ENCODE assay signal across 8 cellular contexts in the genomic region with DNA sequence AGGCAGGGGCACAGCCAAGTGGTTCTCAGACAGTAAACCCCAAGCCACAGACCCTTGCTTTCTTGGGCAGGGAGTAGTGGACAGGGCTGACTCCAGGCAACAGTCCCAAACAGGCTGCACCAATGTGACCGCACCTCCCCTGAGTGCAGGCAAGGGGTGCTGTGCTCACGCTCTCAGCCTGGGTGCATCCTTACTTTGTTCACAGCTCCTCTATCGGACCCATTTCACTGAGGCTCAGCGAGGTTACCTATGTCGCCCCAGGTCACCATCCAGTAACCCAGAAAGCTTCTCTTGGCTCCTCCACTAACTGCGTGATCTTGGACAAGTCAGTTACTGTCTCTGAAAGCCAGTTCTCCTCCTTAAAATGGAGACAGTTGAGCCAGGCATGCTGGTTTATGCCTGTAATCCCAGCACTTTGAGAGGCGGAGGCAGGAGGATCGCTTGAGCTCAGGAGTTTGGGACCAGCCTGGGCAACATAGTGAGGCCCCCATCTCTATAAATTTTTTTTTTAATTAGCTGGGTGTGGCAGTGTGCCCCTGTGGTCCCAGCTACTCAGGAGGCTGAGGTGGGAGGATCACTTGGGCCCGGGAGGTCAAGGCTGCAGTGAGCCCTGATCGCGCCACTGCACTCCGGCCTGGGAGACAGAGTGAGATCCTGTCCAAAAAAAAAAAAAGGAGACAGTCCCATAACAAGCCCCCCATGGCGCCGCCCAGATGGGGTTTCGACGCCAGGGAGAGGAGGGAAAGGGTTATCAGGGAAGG. TPM values are rescaled to one million over a fixed set of nuclear protein-coding genes. Genes with fewer than 3 reads are reported as not detected.
DNase-seq lines count a peak whose midpoint lies in the region; ATAC-seq and TF ChIP-seq lines count a peak whose summit lies in the region.

No MANE protein-coding gene starts in this region.

- H3K4me1 ChIP-seq in thoracic aorta (ENCODE audit: control insufficient read depth in 1 of 2, low read depth in 2 of 2) = peaks cover 10 to 18% of the 10 kb centered on the region in 2 donors

- peak; percentile 30 for DNase-seq in activated CD4-positive, alpha-beta T cell treated with anti-CD3 and anti-CD28 coated beads for 36 hours
- DNase-seq in activated CD4-positive, alpha-beta T cell treated with anti-CD3 and anti-CD28 coated beads, Interleukin-2, amount 50 U/mL, for 1 hour = no peak
- DNase-seq in activated naive CD8-positive, alpha-beta T cell treated with anti-CD3 and anti-CD28 coated beads, Interleukin-2, amount 10 ng/mL, durations not matched to agents 7 days and 5 days = no peak
- DNase-seq in kidney epithelial cell (ENCODE audit: low read depth) (no peak), thoracic aorta (ENCODE audit: low spot score) (no peak), HuH-7.5 (ENCODE audit: low spot score) (no peak)

- peak overlapping the region; percentile 78 for H3K4me3 Mint-ChIP-seq in activated CD4-positive, alpha-beta T cell treated with anti-CD3 and anti-CD28 coated beads for 36 hours
- peak overlapping the region; percentile 87 for H3K4me3 Mint-ChIP-seq in activated naive CD8-positive, alpha-beta T cell treated with anti-CD3 and anti-CD28 coated beads, Interleukin-2, amount 10 ng/mL, durations not matched to agents 7 days and 5 days

- no peak for ATAC-seq in activated CD4-positive, alpha-beta T cell treated with anti-CD3 and anti-CD28 coated beads for 36 hours
- ATAC-seq in activated naive CD8-positive, alpha-beta T cell treated with anti-CD3 and anti-CD28 coated beads, Interleukin-2, amount 10 ng/mL, durations not matched to agents 7 days and 5 days (ENCODE audit: low read depth) = no peak
- ATAC-seq in thoracic aorta (ENCODE audit: insufficient number of reproducible peaks, low FRiP score, low read depth) = no peak
- ATAC-seq in HG03135 (IDR thresholded peaks at IDR 0.05; ENCODE audit: unreplicated experiment) = no peak
- no peak for ATAC-seq in HG02642 (IDR thresholded peaks at IDR 0.05; ENCODE audit: poor library complexity, unreplicated experiment)

- H3K36me3 ChIP-seq in kidney epithelial cell (ENCODE audit: control insufficient read depth, insufficient read depth, low read length) (no peaks in the 10 kb centered on the region), thoracic aorta (peaks cover 6% of the 10 kb centered on the region)

- peaks cover 6% of the 10 kb centered on the region for H3K4me1 Mint-ChIP-seq in activated CD4-positive, alpha-beta T cell treated with anti-CD3 and anti-CD28 coated beads for 36 hours
- H3K4me1 Mint-ChIP-seq in activated naive CD8-positive, alpha-beta T cell treated with anti-CD3 and anti-CD28 coated beads, Interleukin-2, amount 10 ng/mL, durations not matched to agents 7 days and 5 days = peaks cover 5% of the 10 kb centered on the region

- H3K27ac ChIP-seq in thoracic aorta = peak overlapping the region; percentile 51 to 78

- H3K27ac Mint-ChIP-seq in activated CD4-positive, alpha-beta T cell treated with anti-CD3 and anti-CD28 coated beads for 36 hours = peak overlapping the region; percentile 74
- H3K27ac Mint-ChIP-seq in activated naive CD8-positive, alpha-beta T cell treated with anti-CD3 and anti-CD28 coated beads, Interleukin-2, amount 10 ng/mL, durations not matched to agents 7 days and 5 days = peak overlapping the region; percentile 83

- H3K9me3 Mint-ChIP-seq in activated CD4-positive, alpha-beta T cell treated with anti-CD3 and anti-CD28 coated beads for 36 hours (ENCODE audit: low read depth) = no peaks in the 10 kb centered on the region
- H3K9me3 Mint-ChIP-seq in activated naive CD8-positive, alpha-beta T cell treated with anti-CD3 and anti-CD28 coated beads, Interleukin-2, amount 10 ng/mL, durations not matched to agents 7 days and 5 days = no peaks in the 10 kb centered on the region

- CTCF ChIA-PET in activated CD4-positive, alpha-beta T cell treated with anti-CD3 and anti-CD28 coated beads for 36 hours (lab: Charles Lee) = interaction anchor here (0.6 to 1.3 kb wide), 6 partner anchors 12 to 508 kb away, joined by 3 to 5 read pairs (median 4); partner anchors contain the start of gene BLOC1S4

- H3K4me3 ChIP-seq in kidney epithelial cell (ENCODE audit: low read depth, low read length) (peak overlapping the region; percentile 39), thoracic aorta (peak overlapping the region; percentile 94)

- H3K27me3 Mint-ChIP-seq in activated CD4-positive, alpha-beta T cell treated with anti-CD3 and anti-CD28 coated beads for 36 hours = no peaks in the 10 kb centered on the region
- H3K27me3 Mint-ChIP-seq in activated naive CD8-positive, alpha-beta T cell treated with anti-CD3 and anti-CD28 coated beads, Interleukin-2, amount 10 ng/mL, durations not matched to agents 7 days and 5 days = no peaks in the 10 kb centered on the region

- H3K9me3 ChIP-seq in thoracic aorta = no peaks in the 10 kb centered on the region

- POLR2A ChIA-PET in activated CD4-positive, alpha-beta T cell treated with anti-CD3 and anti-CD28 coated beads for 36 hours (lab: Charles Lee) = interaction anchor here (0.6 to 2.5 kb wide), 5 partner anchors 17 to 1140 kb away, joined by 3 to 9 read pairs (median 3); a partner anchor contains a TSS
- POLR2A ChIA-PET in activated naive CD8-positive, alpha-beta T cell treated with anti-CD3 and anti-CD28 coated beads, Interleukin-2, amount 10 ng/mL, durations not matched to agents 7 days and 5 days (lab: Charles Lee) = interaction anchor here (0.6 to 2.2 kb wide), 10 partner anchors 14 to 484 kb away, joined by 3 to 15 read pairs (median 3); partner anchors contain the start of genes MRFAP1 and MRFAP1L1

- H3K36me3 Mint-ChIP-seq in activated CD4-positive, alpha-beta T cell treated with anti-CD3 and anti-CD28 coated beads for 36 hours (ENCODE audit: low read depth) = peaks cover 15% of the 10 kb centered on the region
- H3K36me3 Mint-ChIP-seq in activated naive CD8-positive, alpha-beta T cell treated with anti-CD3 and anti-CD28 coated beads, Interleukin-2, amount 10 ng/mL, durations not matched to agents 7 days and 5 days = peaks cover 15% of the 10 kb centered on the region

- TF ChIP-seq CTCF in kidney epithelial cell (IDR thresholded peaks at IDR 0.05; ENCODE audit: insufficient read depth, low read length, poor library complexity, severe bottlenecking) = no peak
- TF ChIP-seq CTCF in thoracic aorta (IDR thresholded peaks at IDR 0.05) = no peak

- no peaks in the 10 kb centered on the region for H3K27me3 ChIP-seq in kidney epithelial cell (ENCODE audit: control insufficient read depth, insufficient read depth, low read length)
- no peaks in the 10 kb centered on the region for H3K27me3 ChIP-seq in thoracic aorta (replicated peaks; ENCODE audit: insufficient read depth)

- intact Hi-C loops in activated CD4-positive, alpha-beta T cell treated with anti-CD3 and anti-CD28 coated beads for 36 hours (cut with DNase I, micrococcal nuclease) = loop anchor here in 1 of 2 experiments (2.0 kb wide), 1 partner anchor 135 kb away; the partner anchor contains the start of gene MRFAP1L1

RNA-seq across cellular contexts. Expression of gene MAN2B2, which starts 0.8 kb away (rescaled TPM):
- 10 to 100 TPM; 13.0 to 14.6 TPM for total RNA-seq in activated CD4-positive, alpha-beta T cell treated with anti-CD3 and anti-CD28 coated beads for 36 hours
- 10 to 100 TPM; 36.0 to 38.2 TPM for total RNA-seq in activated naive CD8-positive, alpha-beta T cell treated with anti-CD3 and anti-CD28 coated beads, Interleukin-2, amount 10 ng/mL, durations not matched to agents 7 days and 5 days
- total RNA-seq in kidney epithelial cell (24.0 and 27.0 TPM in 2 replicates), thoracic aorta (10 to 100 TPM; 77.1 to 94.1 TPM)
